In the genomic region with DNA sequence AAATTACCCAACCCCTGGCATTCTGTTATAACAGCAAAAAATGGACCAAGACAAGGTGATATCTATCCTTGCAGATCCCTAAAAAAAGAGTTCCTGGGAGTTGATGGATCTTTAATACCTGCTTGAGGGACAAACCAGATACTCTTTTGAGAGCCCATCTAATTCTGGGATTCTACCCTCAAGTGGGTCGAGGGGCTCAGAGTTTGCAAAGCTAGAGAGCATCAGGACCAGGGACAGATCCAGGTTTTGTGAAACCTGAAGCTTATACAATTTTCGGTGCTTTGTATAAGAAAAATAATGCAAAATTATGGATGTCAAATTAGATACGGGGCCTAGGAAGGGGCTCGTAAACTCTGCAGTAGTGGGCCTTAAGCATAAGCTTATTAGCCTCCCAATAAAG, we compare ENCODE assay signal across 31 cellular contexts.
"Had no signal": no experiment of that assay in that cellular context is flagged by ENCODE, and none has a peak within 500 bp of the region (broad histone marks: within the 10 kb centered on the region; RNA-seq: fewer than 3 reads in every experiment).

No MANE protein-coding gene starts in this region.

- FAIRE-seq: astrocyte had no signal

- H3K27ac ChIP-seq: adrenal gland, PC-9, SJSA1 had no signal

- H3K36me3 ChIP-seq: adrenal gland, SJSA1 had no signal

- H3K4me1 ChIP-seq: adrenal gland, SJSA1 had no signal

- H3K9me3 ChIP-seq: adrenal gland, SJSA1 had no signal

- DNase-seq: activated B cell treated with CpG ODN at 0.5 μM for 24 hours; activated CD4-positive, alpha-beta memory T cell treated with anti-CD3 and anti-CD28 coated beads for 36 hours; activated CD4-positive, alpha-beta T cell treated with anti-CD3 and anti-CD28 coated beads for 4 hours; activated CD4-positive, alpha-beta T cell treated with anti-CD3 and anti-CD28 coated beads, Interleukin-2, amount 50 U/mL, for 1 hour; activated CD4-positive, CD25-positive, alpha-beta regulatory T cell treated with anti-CD3 and anti-CD28 coated beads, Interleukin-2, amount 50 U/mL, for 72 hours; activated CD8-positive, alpha-beta memory T cell treated with anti-CD3 and anti-CD28 coated beads, Interleukin-2, amount 50 U/mL, for 4 hours; activated gamma-delta T cell treated with Interleukin-2 at 50 U/mL for 16 hours; activated naive CD4-positive, alpha-beta T cell treated with anti-CD3 and anti-CD28 coated beads for 36 hours; activated T-cell treated with anti-CD3 and anti-CD28 coated beads for 4 hours; activated T-cell treated with anti-CD3 and anti-CD28 coated beads, Interleukin-2, amount 50 U/mL, for 4 hours; adrenal gland; caudate nucleus; cerebellar nuclear complex; Karpas-422; NCI-H1105; NCI-H1417 treated with DMSO at 0.1 percent for 48 hours; NCI-H187 treated with DMSO at 0.1 percent for 48 hours; NCI-H2081; NCI-H226; NCI-H446 treated with DMSO at 0.1 percent for 48 hours; NCI-H69; NK-92 treated with Interleukin-12 subunit alpha and Interleukin-12 subunit beta, amount 100 ng/mL, for 24 hours; PC-9; SHP77; SW 1271; T-helper 1 cell; T-helper 2 cell; T-helper 9 cell had no signal

- H2AFZ ChIP-seq: PC-9 had no signal

- ATAC-seq: activated naive CD4-positive, alpha-beta T cell treated with anti-CD3 and anti-CD28 coated beads, Interleukin-2, amount 50 U/mL, for 72 hours; activated T-cell treated with anti-CD3 and anti-CD28 coated beads, Interleukin-2, amount 50 U/mL, for 4 hours had no signal

- H3K4me3 ChIP-seq: adrenal gland, PC-9, SJSA1 had no signal

- H3K4me2 ChIP-seq: PC-9 had no signal
